Comparison of ENCODE assay signal across 1 cellular context in genomic region chr19:49869484-49870308, GRCh38.
TF ChIP-seq lines count a peak whose summit lies in the region.

No MANE protein-coding gene starts in this region.

TF ChIP-seq in HepG2, 621 proteins besides CTCF, POLR2A, EP300 and RAD21 (continued from another document and continues in another):
- TF ChIP-seq TEF (CRISPR knock-in tag; IDR thresholded peaks at IDR 0.05) (0 out of 2 replicates have a peak, but pooled peaks have one; percentile 51), ATF2 (CRISPR knock-in tag; IDR thresholded peaks at IDR 0.05) (0 out of 2 replicates have a peak, but pooled peaks have one; percentile 28), SKI (IDR thresholded peaks at IDR 0.05; ENCODE audit: partially characterized antibody) (no peak), ZNF800 (CRISPR knock-in tag; IDR thresholded peaks at IDR 0.05) (no peak), ZBTB8A (CRISPR knock-in tag; IDR thresholded peaks at IDR 0.05; ENCODE audit: borderline replicate concordance, low read depth) (no peak), KDM2A (CRISPR knock-in tag; IDR thresholded peaks at IDR 0.05; ENCODE audit: borderline replicate concordance, low read depth) (peak; percentile 98), THAP9 (CRISPR knock-in tag; IDR thresholded peaks at IDR 0.05; ENCODE audit: borderline replicate concordance) (peak; percentile 68; the same call in 1 of the 2 replicates), ARNT (IDR thresholded peaks at IDR 0.05) (no peak), RCOR2 (CRISPR knock-in tag; IDR thresholded peaks at IDR 0.05) (no peak), ZNF550 (CRISPR knock-in tag; IDR thresholded peaks at IDR 0.05; ENCODE audit: borderline replicate concordance) (no peak), RELA (CRISPR knock-in tag; IDR thresholded peaks at IDR 0.05) (no peak), MBD4 (IDR thresholded peaks at IDR 0.05; ENCODE audit: borderline replicate concordance, low read length) (no peak), RXRA (CRISPR knock-in tag; IDR thresholded peaks at IDR 0.05) (peak; percentile 51; the same call in 1 of the 2 replicates), JUND (CRISPR knock-in tag; IDR thresholded peaks at IDR 0.05) (0 out of 2 replicates have a peak, but pooled peaks have one; percentile 45), ZZZ3 (CRISPR knock-in tag; IDR thresholded peaks at IDR 0.05; ENCODE audit: borderline replicate concordance) (no peak), TSC22D2 (CRISPR knock-in tag; IDR thresholded peaks at IDR 0.05; ENCODE audit: borderline replicate concordance) (peak; percentile 39; the same call in 1 of the 2 replicates), RXRB (CRISPR knock-in tag; IDR thresholded peaks at IDR 0.05; ENCODE audit: borderline replicate concordance) (peak; percentile 43; the same call in 1 of the 2 replicates), NFAT5 (CRISPR knock-in tag; IDR thresholded peaks at IDR 0.05) (no peak), ZBTB20 (CRISPR knock-in tag; IDR thresholded peaks at IDR 0.05; ENCODE audit: borderline replicate concordance, low read depth) (no peak), ZNF367 (CRISPR knock-in tag; IDR thresholded peaks at IDR 0.05; ENCODE audit: borderline replicate concordance) (peak; percentile 85; the same call in 1 of the 2 replicates), ZNF710 (CRISPR knock-in tag; IDR thresholded peaks at IDR 0.05; ENCODE audit: borderline replicate concordance) (no peak), CREM (IDR thresholded peaks at IDR 0.05) (peak; percentile 82), CREM (CRISPR knock-in tag; IDR thresholded peaks at IDR 0.05) (no peak), TFDP2 (CRISPR knock-in tag; IDR thresholded peaks at IDR 0.05) (peak; percentile 49; the same call in 1 of the 2 replicates), NFE2 (CRISPR knock-in tag; IDR thresholded peaks at IDR 0.05) (no peak), FIP1L1 (IDR thresholded peaks at IDR 0.05; ENCODE audit: borderline replicate concordance, insufficient read depth, low read depth, low read length) (no peak), SAP130 (CRISPR knock-in tag; IDR thresholded peaks at IDR 0.05; ENCODE audit: low read depth) (peak; percentile 55), ZBTB38 (CRISPR knock-in tag; IDR thresholded peaks at IDR 0.05) (peak; percentile 13; the same call in 1 of the 2 replicates), ZBTB33 (CRISPR knock-in tag; IDR thresholded peaks at IDR 0.05) (no peak), ESRRA (CRISPR knock-in tag; IDR thresholded peaks at IDR 0.05; ENCODE audit: low read depth) (peak; percentile 60), MLLT10 (CRISPR knock-in tag; IDR thresholded peaks at IDR 0.05) (no peak), ZNF460 (CRISPR knock-in tag; IDR thresholded peaks at IDR 0.05; ENCODE audit: borderline replicate concordance) (no peak), ZSCAN30 (CRISPR knock-in tag; IDR thresholded peaks at IDR 0.05) (no peak), DMTF1 (CRISPR knock-in tag; IDR thresholded peaks at IDR 0.05) (no peak)
